9 cellular contexts compared by ENCODE assay signal in genomic region chr7:66629222-66629658, GRCh38. TPM values are rescaled to one million over a fixed set of nuclear protein-coding genes. Genes with fewer than 3 reads are reported as not detected.
DNase-seq lines count a peak whose midpoint lies in the region; ATAC-seq, FAIRE-seq and TF ChIP-seq lines count a peak whose summit lies in the region.
"Had no signal": no experiment of that assay in that cellular context is flagged by ENCODE, and none has a peak within 500 bp of the region (broad histone marks: within the 10 kb centered on the region; RNA-seq: fewer than 3 reads in every experiment).

No MANE protein-coding gene starts in this region.

- H3K27me3 ChIP-seq in PC-3 (ENCODE audit: low read length), result no peaks in the 10 kb centered on the region
- H3K27me3 ChIP-seq in endocrine pancreas (ENCODE audit: control insufficient read depth, insufficient read depth, low read length), result no peaks in the 10 kb centered on the region

- DNase-seq in NCI-H1436 (lab: John Stamatoyannopoulos, UW) (peak; percentile 30), NCI-H1436 treated with DMSO at 0.1 percent for 48 hours (lab: John Stamatoyannopoulos, UW) (no peak), PC-3 (no peak), natural killer cell (no peak), mucosa of gallbladder (ENCODE audit: low spot score) (no peak), glomerular visceral epithelial cell (ENCODE audit: extremely low spot score) (no peak), GM19239 (ENCODE audit: insufficient read length, low spot score) (no peak)

- peak overlapping the region; percentile 77 to 89 for H3K27ac Mint-ChIP-seq in natural killer cell

- CTCF ChIA-PET in PC-3 (lab: Charles Lee), result no interaction called here

- no peaks in the 10 kb centered on the region for H3K9me3 Mint-ChIP-seq in natural killer cell

- H3K36me3 ChIP-seq in PC-3 (ENCODE audit: low read depth, low read length) (no peaks in the 10 kb centered on the region), endocrine pancreas (ENCODE audit: control insufficient read depth, insufficient read depth, low read length) (no peaks in the 10 kb centered on the region)

- no peaks in the 10 kb centered on the region for H3K9me2 ChIP-seq in PC-3 (replicated peaks; ENCODE audit: low read length)

- H3K4me2 ChIP-seq in PC-3 (ENCODE audit: low read length), result peak overlapping the region; percentile 83

- H3K4me1 Mint-ChIP-seq in natural killer cell, result peaks cover 43 to 45% of the 10 kb centered on the region in 2 donors

- no peak overlapping the region for H3K27ac ChIP-seq in PC-3 (ENCODE audit: low read length)

- no peaks in the 10 kb centered on the region for H4K20me1 ChIP-seq in PC-3 (ENCODE audit: low read length)

- peak overlapping the region; percentile 69 for H3K4me3 ChIP-seq in PC-3 (ENCODE audit: low read length)
- H3K4me3 ChIP-seq in endocrine pancreas (ENCODE audit: control insufficient read depth, insufficient read depth, low read length), result peak overlapping the region; percentile 19

- H3K36me3 Mint-ChIP-seq in natural killer cell, result no peaks in the 10 kb centered on the region

- H3K4me3 Mint-ChIP-seq in natural killer cell, result peak overlapping the region; percentile 88

- H3K4me1 ChIP-seq in PC-3 (ENCODE audit: insufficient read depth, low read length) (peaks cover 8% of the 10 kb centered on the region; the same call in 1 of the 2 replicates), endocrine pancreas (ENCODE audit: control insufficient read depth, insufficient read depth, low read length) (no peaks in the 10 kb centered on the region)

- TF ChIP-seq CTCF in PC-3 (conservative IDR thresholded peaks at IDR 0.05; ENCODE audit: low read depth, low read length) (no peak), natural killer cell (IDR thresholded peaks at IDR 0.05) (no peak)

- peak overlapping the region; percentile 68 for H2AFZ ChIP-seq in PC-3 (ENCODE audit: low read length)

- POLR2A ChIA-PET in PC-3 (lab: Charles Lee; ENCODE audit: unreplicated experiment), result interaction anchor here (0.5 to 0.7 kb wide), 7 partner anchors 20 to 662 kb away, joined by 3 to 22 read pairs (median 9); partner anchors contain the start of gene SBDS

- no peak for FAIRE-seq in GM19239 (lab: Jason Lieb, UNC)
- FAIRE-seq: A204.1 had no signal

- H3K27me3 Mint-ChIP-seq in natural killer cell (ENCODE audit: low read depth in 2 of 2), result no peaks in the 10 kb centered on the region

- no peaks in the 10 kb centered on the region for H3F3A ChIP-seq in PC-3 (ENCODE audit: low read length, unreplicated experiment)

- no peaks in the 10 kb centered on the region for H3K79me2 ChIP-seq in PC-3 (ENCODE audit: low read length)

- H3K9ac ChIP-seq in PC-3 (ENCODE audit: low read length) (peak overlapping the region; percentile 27; the same call in 1 of the 2 replicates), endocrine pancreas (ENCODE audit: control insufficient read depth, insufficient read depth, low read length) (peak overlapping the region; percentile 90)

- intact Hi-C loops in PC-3 (cut with micrococcal nuclease), result no loop called here
- intact Hi-C loops in natural killer cell (cut with micrococcal nuclease), result loop anchor here (2.0 kb wide), 3 partner anchors 36 to 292 kb away; partner anchors contain the start of gene TMEM248

- no peaks in the 10 kb centered on the region for H3K9me3 ChIP-seq in PC-3 (ENCODE audit: low read length)
- no peaks in the 10 kb centered on the region for H3K9me3 ChIP-seq in endocrine pancreas (ENCODE audit: control insufficient read depth, low read length)

- ATAC-seq in PC-3 (peak; percentile 5), natural killer cell (peak; percentile 11 to 23 (median 22))

- no TSS peak for BruUV-seq in PC-3 (replicated peaks; lab: Mats Ljungman, UMichigan)

RNA-seq across cellular contexts. Expression of gene KCTD7, which starts 0.6 kb away (rescaled TPM):
- total RNA-seq in PC-3 (2014; rRNA removed) (5.5 and 7.4 TPM in 2 replicates), natural killer cell (10 to 100 TPM; 29.3 to 33.0 (median 31.7) TPM), mucosa of gallbladder (25.3 TPM)
